8 cellular contexts compared by ENCODE assay signal in the genomic region with DNA sequence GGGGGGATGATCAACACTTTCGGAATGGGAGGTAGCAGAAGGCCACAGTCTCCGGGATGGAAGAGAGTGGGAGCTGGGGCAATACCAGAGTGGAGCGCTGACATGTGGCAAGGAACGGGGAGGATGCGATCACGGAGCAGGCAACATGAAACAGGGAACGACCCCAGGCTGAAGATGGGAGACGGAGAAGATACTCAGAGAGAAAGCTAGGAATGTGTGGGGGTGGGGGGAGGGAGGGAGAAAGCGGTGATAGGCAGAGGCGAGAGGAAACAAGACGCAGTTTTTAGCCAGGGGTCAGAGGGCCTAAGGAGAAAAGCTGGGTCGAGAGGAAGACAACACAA. TPM values are rescaled to one million over a fixed set of nuclear protein-coding genes. Genes with fewer than 3 reads are reported as not detected.
DNase-seq lines count a peak whose midpoint lies in the region; TF ChIP-seq lines count a peak whose summit lies in the region.

No MANE protein-coding gene starts in this region.

- DNase-seq in ACHN (peak; percentile 38), GM13976 (ENCODE audit: low spot score) (peak; percentile 9), NCI-H460 (ENCODE audit: extremely low read depth, low read depth) (peak; percentile 12), epithelial cell of esophagus (ENCODE audit: low read depth) (peak; percentile 25), NCI-H82 treated with DMSO at 0.1 percent for 48 hours (lab: John Stamatoyannopoulos, UW; ENCODE audit: unreplicated experiment) (no peak), DMS153 (lab: John Stamatoyannopoulos, UW) (no peak), retina (no peak)

- in situ Hi-C loops in ACHN (cut with HindIII; ENCODE audit: low pct_ligation_motif_present, low pct_unique_long_range_greater_than_20kb, low sequenced_read_pairs), result no loop called here
- in situ Hi-C loops in GM13976 (cut with MboI; ENCODE audit: low sequenced_read_pairs, unreplicated experiment), result no loop called here

- peak overlapping the region; percentile 89 for H3K27ac ChIP-seq in muscle layer of duodenum (ENCODE audit: low read length)

- no peak for TF ChIP-seq CTCF in GM13976 (IDR thresholded peaks at IDR 0.05; ENCODE audit: borderline replicate concordance, control extremely low read depth, extremely low read depth, insufficient read depth, missing control alignments)
- TF ChIP-seq CTCF in epithelial cell of esophagus (IDR thresholded peaks at IDR 0.05; ENCODE audit: insufficient read depth, low read depth, low read length, missing control alignments), result no peak

- H3K9me3 ChIP-seq in muscle layer of duodenum (ENCODE audit: control insufficient read depth in 1 of 2, low read length in 2 of 2), result no peaks in the 10 kb centered on the region

- no peaks in the 10 kb centered on the region for H3K36me3 ChIP-seq in muscle layer of duodenum (ENCODE audit: control insufficient read depth in 1 of 2, insufficient read depth in 2 of 2, low read length in 2 of 2)

- H3K4me3 ChIP-seq in epithelial cell of esophagus (ENCODE audit: low read length) (peak overlapping the region; percentile 92), muscle layer of duodenum (ENCODE audit: low read depth in 1 of 2, low read length in 2 of 2) (peak overlapping the region; percentile 78 to 98)

- peaks cover 10 to 24% of the 10 kb centered on the region in 2 donors for H3K4me1 ChIP-seq in muscle layer of duodenum (ENCODE audit: control insufficient read depth in 1 of 2, insufficient read depth in 2 of 2, low read length in 2 of 2)

- no peaks in the 10 kb centered on the region for H3K27me3 ChIP-seq in muscle layer of duodenum (ENCODE audit: low read depth, low read length)

RNA-seq across cellular contexts. Expression of a gene that starts 0.6 kb away (rescaled TPM):
- total RNA-seq in NCI-H460 (2014; rRNA removed; shearing (Covaris generic)), result 37.2 and 43.4 TPM in 2 replicates
- 25.4 and 32.3 TPM in 2 replicates for polyA plus RNA-seq in NCI-H460 (2014; cell fraction: nucleus; rRNA removed)

Comparison
In these comparisons a context has a peak if more than half of its experiments do, and no peak if none do; other contexts are left out.
1. DNase-seq: peak in ACHN (single experiment), GM13976 (single experiment), NCI-H460 (single experiment) and epithelial cell of esophagus (single experiment); none in NCI-H82 treated with DMSO at 0.1 percent for 48 hours (single experiment), DMS153 (single experiment) and retina (single experiment).